12 cellular contexts compared by ENCODE assay signal in genomic region chr9:124652203-124652992, GRCh38.
DNase-seq lines count a peak whose midpoint lies in the region; ATAC-seq and TF ChIP-seq lines count a peak whose summit lies in the region.
"Had no signal": no experiment of that assay in that cellular context is flagged by ENCODE, and none has a peak within 500 bp of the region (broad histone marks: within the 10 kb centered on the region; RNA-seq: fewer than 3 reads in every experiment).

No MANE protein-coding gene starts in this region.

- H3K27ac Mint-ChIP-seq in activated naive CD8-positive, alpha-beta T cell treated with anti-CD3 and anti-CD28 coated beads, Interleukin-2, amount 50 U/mL, for 24 hours: no peak overlapping the region
- H3K27ac Mint-ChIP-seq in activated CD4-positive, alpha-beta T cell treated with anti-CD3 and anti-CD28 coated beads, Interleukin-2, amount 10 ng/mL, durations not matched to agents 7 days and 5 days: no peak overlapping the region
- H3K27ac Mint-ChIP-seq in CD14-positive monocyte: no peak overlapping the region
- H3K27ac Mint-ChIP-seq: mesothelial cell of epicardium had no signal

- intact Hi-C loops in posterior vena cava (cut with DNase I) (no loop called here), CD14-positive monocyte (cut with micrococcal nuclease) (no loop called here)

- H3K27ac ChIP-seq in SJSA1: peak overlapping the region; percentile 43

- TF ChIP-seq CTCF in fibroblast of pulmonary artery (IDR thresholded peaks at IDR 0.05; ENCODE audit: low read length, missing control alignments) (no peak), CD14-positive monocyte (IDR thresholded peaks at IDR 0.05) (no peak)

- no peak for ATAC-seq in activated naive CD8-positive, alpha-beta T cell treated with anti-CD3 and anti-CD28 coated beads, Interleukin-2, amount 50 U/mL, for 24 hours
- no peak for ATAC-seq in HG02763 (IDR thresholded peaks at IDR 0.05; ENCODE audit: unreplicated experiment)

- peak; percentile 98 for DNase-seq in GM04504 (ENCODE audit: low read depth)
- DNase-seq in SJSA1 (ENCODE audit: low read depth in 1 of 2, low spot score in 2 of 2): peak; percentile 45 to 55
- peak; percentile 72 for DNase-seq in fibroblast of pulmonary artery (ENCODE audit: low read depth)
- DNase-seq in posterior vena cava (ENCODE audit: low spot score): peak; percentile 73
- DNase-seq in activated naive CD8-positive, alpha-beta T cell treated with anti-CD3 and anti-CD28 coated beads, Interleukin-2, amount 50 U/mL, for 24 hours: no peak
- no peak for DNase-seq in activated CD4-positive, alpha-beta T cell treated with anti-CD3 and anti-CD28 coated beads, Interleukin-2, amount 10 ng/mL, durations not matched to agents 7 days and 5 days
- DNase-seq in CD14-positive monocyte (ENCODE audit: low spot score): no peak
- DNase-seq: GDM1; NK-92 treated with Interleukin-12 subunit alpha and Interleukin-12 subunit beta, amount 100 ng/mL, for 24 hours; stimulated activated CD4-positive, alpha-beta T cell treated with anti-CD3 and anti-CD28 coated beads, Interleukin-2, amount 100 ng/mL, for 48 hours had no signal

- H3K4me3 ChIP-seq in SJSA1 (no peak overlapping the region), fibroblast of pulmonary artery (replicated peaks; ENCODE audit: low read depth, low read length) (no peak overlapping the region)

- peaks cover 20% of the 10 kb centered on the region for H3K4me1 ChIP-seq in SJSA1 (replicated peaks)

- CTCF ChIA-PET in activated CD4-positive, alpha-beta T cell treated with anti-CD3 and anti-CD28 coated beads, Interleukin-2, amount 10 ng/mL, durations not matched to agents 7 days and 5 days (lab: Charles Lee): interaction anchor here (1.0 kb wide), 1 partner anchor 12 kb away, joined by 3 read pairs; no protein-coding TSS in a partner anchor

- POLR2A ChIA-PET in activated CD4-positive, alpha-beta T cell treated with anti-CD3 and anti-CD28 coated beads, Interleukin-2, amount 10 ng/mL, durations not matched to agents 7 days and 5 days (lab: Charles Lee): no interaction called here

- no peaks in the 10 kb centered on the region for H3K36me3 Mint-ChIP-seq in activated naive CD8-positive, alpha-beta T cell treated with anti-CD3 and anti-CD28 coated beads, Interleukin-2, amount 50 U/mL, for 24 hours (ENCODE audit: low read depth)
- H3K36me3 Mint-ChIP-seq in activated CD4-positive, alpha-beta T cell treated with anti-CD3 and anti-CD28 coated beads, Interleukin-2, amount 10 ng/mL, durations not matched to agents 7 days and 5 days (ENCODE audit: low read depth): no peaks in the 10 kb centered on the region
- no peaks in the 10 kb centered on the region for H3K36me3 Mint-ChIP-seq in CD14-positive monocyte
- H3K36me3 Mint-ChIP-seq: mesothelial cell of epicardium had no signal

- no peaks in the 10 kb centered on the region for H3K36me3 ChIP-seq in SJSA1

- no peaks in the 10 kb centered on the region for H3K27me3 ChIP-seq in SJSA1 (replicated peaks)

- H3K4me3 Mint-ChIP-seq in activated naive CD8-positive, alpha-beta T cell treated with anti-CD3 and anti-CD28 coated beads, Interleukin-2, amount 50 U/mL, for 24 hours: no peak overlapping the region
- H3K4me3 Mint-ChIP-seq in activated CD4-positive, alpha-beta T cell treated with anti-CD3 and anti-CD28 coated beads, Interleukin-2, amount 10 ng/mL, durations not matched to agents 7 days and 5 days: no peak overlapping the region
- no peak overlapping the region for H3K4me3 Mint-ChIP-seq in CD14-positive monocyte
- H3K4me3 Mint-ChIP-seq: mesothelial cell of epicardium had no signal

- no peaks in the 10 kb centered on the region for H3K27me3 Mint-ChIP-seq in activated naive CD8-positive, alpha-beta T cell treated with anti-CD3 and anti-CD28 coated beads, Interleukin-2, amount 50 U/mL, for 24 hours
- H3K27me3 Mint-ChIP-seq in activated CD4-positive, alpha-beta T cell treated with anti-CD3 and anti-CD28 coated beads, Interleukin-2, amount 10 ng/mL, durations not matched to agents 7 days and 5 days: peaks cover 17% of the 10 kb centered on the region
- no peaks in the 10 kb centered on the region for H3K27me3 Mint-ChIP-seq in CD14-positive monocyte (ENCODE audit: low read depth in 3 of 3)

- H3K4me1 Mint-ChIP-seq in activated naive CD8-positive, alpha-beta T cell treated with anti-CD3 and anti-CD28 coated beads, Interleukin-2, amount 50 U/mL, for 24 hours: peaks cover 3% of the 10 kb centered on the region
- H3K4me1 Mint-ChIP-seq in activated CD4-positive, alpha-beta T cell treated with anti-CD3 and anti-CD28 coated beads, Interleukin-2, amount 10 ng/mL, durations not matched to agents 7 days and 5 days: no peaks in the 10 kb centered on the region
- H3K4me1 Mint-ChIP-seq in CD14-positive monocyte: peaks cover 9% of the 10 kb centered on the region

- H3K9me3 ChIP-seq in SJSA1 (replicated peaks): no peaks in the 10 kb centered on the region

- no peaks in the 10 kb centered on the region for H3K9me3 Mint-ChIP-seq in activated naive CD8-positive, alpha-beta T cell treated with anti-CD3 and anti-CD28 coated beads, Interleukin-2, amount 50 U/mL, for 24 hours
- H3K9me3 Mint-ChIP-seq in activated CD4-positive, alpha-beta T cell treated with anti-CD3 and anti-CD28 coated beads, Interleukin-2, amount 10 ng/mL, durations not matched to agents 7 days and 5 days: no peaks in the 10 kb centered on the region
- no peaks in the 10 kb centered on the region for H3K9me3 Mint-ChIP-seq in CD14-positive monocyte

Comparison
In these comparisons a context has a peak if more than half of its experiments do, and no peak if none do; other contexts are left out.
1. DNase-seq: peak in GM04504 (single experiment), SJSA1 (2 of 2), fibroblast of pulmonary artery (single experiment) and posterior vena cava (single experiment); none in activated naive CD8-positive, alpha-beta T cell treated with anti-CD3 and anti-CD28 coated beads, Interleukin-2, amount 50 U/mL, for 24 hours (single experiment), activated CD4-positive, alpha-beta T cell treated with anti-CD3 and anti-CD28 coated beads, Interleukin-2, amount 10 ng/mL, durations not matched to agents 7 days and 5 days (single experiment) and CD14-positive monocyte (single experiment).